8 cellular contexts compared by ENCODE assay signal in genomic region chr14:30621354-30621953, GRCh38. TPM values are rescaled to one million over a fixed set of nuclear protein-coding genes. Genes with fewer than 3 reads are reported as not detected.
DNase-seq lines count a peak whose midpoint lies in the region; ATAC-seq and TF ChIP-seq lines count a peak whose summit lies in the region.

No MANE protein-coding gene starts in this region.

- CTCF ChIA-PET in CD4-positive, alpha-beta T cell (lab: Charles Lee): no interaction called here

- peak in 2 of 10 experiments; percentile 4 to 9 for DNase-seq in CD4-positive, alpha-beta T cell
- DNase-seq in LoVo (ENCODE audit: low spot score) (peak; percentile 18), adipocyte (ENCODE audit: low read depth) (peak; percentile 47), hepatocyte (ENCODE audit: low spot score) (peak; percentile 10), gastrocnemius medialis (no peak), medulla oblongata (ENCODE audit: extremely low spot score) (no peak), dedifferentiated amniotic fluid mesenchymal stem cell (ENCODE audit: extremely low spot score) (no peak)

- H2AFZ ChIP-seq in hepatocyte: peak overlapping the region; percentile 97

- peaks cover 40% of the 10 kb centered on the region for H3K4me1 Mint-ChIP-seq in CD4-positive, alpha-beta T cell (ENCODE audit: low read depth)

- peaks cover 40% of the 10 kb centered on the region for H3K79me2 ChIP-seq in hepatocyte

- POLR2A ChIA-PET in CD4-positive, alpha-beta T cell (lab: Charles Lee): interaction anchor here (0.7 to 1.9 kb wide), 7 partner anchors 12 to 1455 kb away, joined by 3 to 16 read pairs (median 5); partner anchors contain the start of genes ARHGAP5, G2E3 and STRN3

- intact Hi-C loops in CD4-positive, alpha-beta T cell (cut with DNase I, micrococcal nuclease): loop anchor here in 1 of 2 experiments (10.0 kb wide), 2 partner anchors 943 to 1583 kb away; partner anchors contain the start of genes NUBPL, RNU6-7 and RNU6-8
- intact Hi-C loops in gastrocnemius medialis (cut with DNase I; ENCODE audit: low total_unique reads): loop anchor here (5.0 kb wide), 1 partner anchor 64 kb away; the partner anchor contains the start of gene G2E3

- no peaks in the 10 kb centered on the region for H3K9me3 Mint-ChIP-seq in CD4-positive, alpha-beta T cell

- H3K4me1 ChIP-seq in adipocyte (ENCODE audit: control insufficient read depth, insufficient read depth, low read length) (peaks cover 26% of the 10 kb centered on the region), hepatocyte (ENCODE audit: insufficient read depth) (peaks cover 3% of the 10 kb centered on the region), gastrocnemius medialis (peaks cover 22 to 31% of the 10 kb centered on the region in 2 donors)

- peak overlapping the region; percentile 83 for H3K4me2 ChIP-seq in hepatocyte

- no peaks in the 10 kb centered on the region for H3K27me3 ChIP-seq in CD4-positive, alpha-beta T cell (ENCODE audit: control insufficient read depth, insufficient read depth, low read length)
- no peaks in the 10 kb centered on the region for H3K27me3 ChIP-seq in adipocyte (replicated peaks; ENCODE audit: control insufficient read depth, insufficient read depth, low read length)
- no peaks in the 10 kb centered on the region for H3K27me3 ChIP-seq in hepatocyte
- H3K27me3 ChIP-seq in gastrocnemius medialis: no peaks in the 10 kb centered on the region

- H3K4me3 Mint-ChIP-seq in CD4-positive, alpha-beta T cell: peak overlapping the region; percentile 91

- H3K9me2 ChIP-seq in hepatocyte (replicated peaks; ENCODE audit: insufficient read depth): no peaks in the 10 kb centered on the region

- peaks cover 1% of the 10 kb centered on the region for H3K36me3 ChIP-seq in adipocyte (ENCODE audit: control insufficient read depth, insufficient read depth, low read length, severe bottlenecking)
- no peaks in the 10 kb centered on the region for H3K36me3 ChIP-seq in hepatocyte (replicated peaks; ENCODE audit: insufficient read depth, low read depth)
- H3K36me3 ChIP-seq in gastrocnemius medialis: peaks cover 0 to 1% of the 10 kb centered on the region in 2 donors

- H3K9ac ChIP-seq in adipocyte (ENCODE audit: low read length): peak overlapping the region; percentile 98

- H3K27me3 Mint-ChIP-seq in CD4-positive, alpha-beta T cell: no peaks in the 10 kb centered on the region

- ATAC-seq in CD4-positive, alpha-beta T cell (ENCODE audit: poor library complexity): peak; percentile 9
- ATAC-seq in GM19438 (IDR thresholded peaks at IDR 0.05; ENCODE audit: low read depth, unreplicated experiment) (peak; percentile 10), gastrocnemius medialis (peak; percentile 59)

- H3K4me3 ChIP-seq in adipocyte (ENCODE audit: low read length): peak overlapping the region; percentile 97
- H3K4me3 ChIP-seq in hepatocyte: peak overlapping the region; percentile 63
- H3K4me3 ChIP-seq in gastrocnemius medialis: peak overlapping the region; percentile 80 to 89 (median 83)

- H3K27ac ChIP-seq in CD4-positive, alpha-beta T cell (ENCODE audit: low read depth, low read length): peak overlapping the region; percentile 69
- H3K27ac ChIP-seq in hepatocyte (peak overlapping the region; percentile 94), gastrocnemius medialis (peak overlapping the region; percentile 91 to 92 (median 91))

- H4K20me1 ChIP-seq in hepatocyte (ENCODE audit: insufficient read depth, poor library complexity, severe bottlenecking): peaks cover 6% of the 10 kb centered on the region

- no peak for TF ChIP-seq CTCF in CD4-positive, alpha-beta T cell (IDR thresholded peaks at IDR 0.05)
- no peak for TF ChIP-seq CTCF in hepatocyte (IDR thresholded peaks at IDR 0.05; ENCODE audit: poor library complexity)
- TF ChIP-seq CTCF in gastrocnemius medialis (IDR thresholded peaks at IDR 0.05 in 4 of 5, conservative IDR thresholded peaks at IDR 0.05 in 1 of 5): no peak

- in situ Hi-C loops in gastrocnemius medialis (cut with MboI; ENCODE audit: low sequenced_read_pairs in 4 of 4): no loop called here

- no peak for TF ChIP-seq POLR2A in gastrocnemius medialis (IDR thresholded peaks at IDR 0.05)

- no peaks in the 10 kb centered on the region for H3K9me3 ChIP-seq in CD4-positive, alpha-beta T cell (ENCODE audit: control insufficient read depth, low read length)
- H3K9me3 ChIP-seq in adipocyte (ENCODE audit: control insufficient read depth, low read length): no peaks in the 10 kb centered on the region
- no peaks in the 10 kb centered on the region for H3K9me3 ChIP-seq in hepatocyte (ENCODE audit: low read depth)
- no peaks in the 10 kb centered on the region for H3K9me3 ChIP-seq in gastrocnemius medialis

- 33% methylated on average over 17 of the region's 17 CpGs for WGBS in hepatocyte (ENCODE audit: low lambda C conversion rate, missing lambda C conversion rate)

- peaks cover 25% of the 10 kb centered on the region for H3K36me3 Mint-ChIP-seq in CD4-positive, alpha-beta T cell (ENCODE audit: low read depth)

- peak overlapping the region; percentile 92 for H3K27ac Mint-ChIP-seq in CD4-positive, alpha-beta T cell

RNA-seq across cellular contexts. Expression of gene SCFD1, which starts 0.7 kb away (rescaled TPM):
- total RNA-seq in CD4-positive, alpha-beta T cell: 10 to 100 TPM; 59.0 to 63.6 TPM
- total RNA-seq in hepatocyte (90.4 and 101 TPM in 2 replicates), gastrocnemius medialis (10 to 100 TPM; 21.5 to 30.7 (median 28.2) TPM)
- polyA plus RNA-seq in hepatocyte: 68.9 and 79.0 TPM in 2 replicates

Comparison
In these comparisons a context has a peak if more than half of its experiments do, and no peak if none do; other contexts are left out.
1. ATAC-seq: peak in every context shown above with its lines; median percentile 59 in gastrocnemius medialis; 10 in GM19438; 9 in CD4-positive, alpha-beta T cell.
2. DNase-seq: peak in LoVo (single experiment), adipocyte (single experiment) and hepatocyte (single experiment); none in gastrocnemius medialis (0 of 2), medulla oblongata (single experiment) and dedifferentiated amniotic fluid mesenchymal stem cell (single experiment).
3. Peak in every context shown above with its lines, with median percentiles within 50 percentile points of each other: H3K27ac ChIP-seq and H3K4me3 ChIP-seq.